In the genomic region with DNA sequence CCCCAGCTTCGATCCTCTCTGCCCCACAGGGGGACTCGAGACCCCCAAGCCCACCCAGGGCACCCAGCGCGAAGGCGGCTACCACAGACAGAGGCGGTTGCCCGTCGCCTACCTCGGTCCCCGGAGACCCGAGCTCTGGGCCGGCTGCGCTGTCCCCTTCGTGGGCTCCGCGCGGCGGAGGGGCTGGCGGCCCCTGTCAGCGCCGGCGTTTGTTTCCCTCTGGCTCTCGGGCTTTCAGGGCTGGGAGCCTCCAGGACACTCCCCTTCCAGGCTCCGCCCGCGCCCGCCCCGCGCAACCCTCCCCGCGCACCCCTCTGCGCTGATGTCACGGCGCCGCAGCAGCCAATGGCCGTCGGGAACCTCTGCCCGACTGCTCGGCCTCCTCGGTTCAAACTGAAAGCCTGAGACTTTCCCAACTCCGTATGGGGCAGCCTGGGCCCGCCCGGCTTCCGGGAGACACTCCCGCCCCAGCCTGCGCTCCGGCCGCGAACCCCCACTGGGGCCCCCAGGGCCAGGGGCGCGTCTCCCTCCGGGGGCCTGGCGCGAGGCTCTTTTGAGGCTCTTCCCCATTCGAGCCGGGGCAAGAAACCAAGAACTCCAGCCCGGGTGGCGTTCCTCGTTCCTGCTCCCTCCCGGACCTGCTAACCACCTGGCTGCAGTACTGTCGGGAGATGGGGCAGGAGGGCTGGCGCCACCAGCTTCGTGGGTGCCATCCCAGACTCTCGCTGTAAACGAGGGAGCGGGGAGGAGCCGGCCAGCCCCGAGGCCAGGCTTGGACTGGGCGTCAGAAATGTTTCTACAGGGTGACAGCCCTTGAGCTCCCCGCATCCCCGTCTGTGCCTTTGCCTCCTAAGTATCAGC, we compare ENCODE assay signal across 8 cellular contexts. TPM values are rescaled to one million over a fixed set of nuclear protein-coding genes. Genes with fewer than 3 reads are reported as not detected.
DNase-seq lines count a peak whose midpoint lies in the region; ATAC-seq and TF ChIP-seq lines count a peak whose summit lies in the region.

A gene with protein sequence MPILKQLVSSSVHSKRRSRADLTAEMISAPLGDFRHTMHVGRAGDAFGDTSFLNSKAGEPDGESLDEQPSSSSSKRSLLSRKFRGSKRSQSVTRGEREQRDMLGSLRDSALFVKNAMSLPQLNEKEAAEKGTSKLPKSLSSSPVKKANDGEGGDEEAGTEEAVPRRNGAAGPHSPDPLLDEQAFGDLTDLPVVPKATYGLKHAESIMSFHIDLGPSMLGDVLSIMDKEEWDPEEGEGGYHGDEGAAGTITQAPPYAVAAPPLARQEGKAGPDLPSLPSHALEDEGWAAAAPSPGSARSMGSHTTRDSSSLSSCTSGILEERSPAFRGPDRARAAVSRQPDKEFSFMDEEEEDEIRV (minus strand): TSS at position 221 of the 861 bp plus-strand sequence. CDS start 25,501 bp downstream, outside the sequence.

- H3K27ac ChIP-seq in rectal smooth muscle tissue (ENCODE audit: low read depth, low read length) = peak within 1 kb of the TSS; percentile 100
- H3K27ac ChIP-seq in uterus = peak within 1 kb of the TSS; percentile 97 to 99

- DNase-seq in NCI-H146 treated with DMSO at 0.1 percent for 48 hours (lab: John Stamatoyannopoulos, UW; ENCODE audit: unreplicated experiment) = peak; percentile 63
- DNase-seq in T1000 (lab: John Stamatoyannopoulos, UW) = peak; percentile 94
- DNase-seq in astrocyte of the hippocampus (ENCODE audit: low read depth, low spot score) = peak; percentile 98
- DNase-seq in hepatic stellate cell (ENCODE audit: low spot score) = peak; percentile 94
- peak; percentile 96 to 98 for DNase-seq in uterus

- H3K4me3 ChIP-seq in rectal smooth muscle tissue (ENCODE audit: low read length) = peak within 1 kb of the TSS; percentile 99
- H3K4me3 ChIP-seq in uterus = peak within 1 kb of the TSS; percentile 68 to 98

- intact Hi-C loops in uterus (cut with DNase I; ENCODE audit: low total_unique reads) = loop anchor here (10.0 kb wide), 1 partner anchor 57 kb away; no protein-coding TSS in a partner anchor

- peak in 1 of 4 experiments; percentile 8 for TF ChIP-seq CTCF in uterus (IDR thresholded peaks at IDR 0.05)

- ATAC-seq in HG02798 (IDR thresholded peaks at IDR 0.05; ENCODE audit: poor library complexity, unreplicated experiment) = peak; percentile 92

- H3K9me3 ChIP-seq in uterus = no peaks in the 10 kb centered on the region

- peak within 1 kb of the TSS; percentile 99 for H3K9ac ChIP-seq in rectal smooth muscle tissue (ENCODE audit: low read length)

- H3K36me3 ChIP-seq in rectal smooth muscle tissue (ENCODE audit: control insufficient read depth, insufficient read depth, low read length) (no peaks in the 10 kb centered on the region), uterus (no peaks in the 10 kb centered on the region)

- H3K4me1 ChIP-seq in rectal smooth muscle tissue (ENCODE audit: control insufficient read depth, insufficient read depth, low read length) = peaks cover 21% of the 10 kb centered on the region
- no peaks in the 10 kb centered on the region for H3K4me1 ChIP-seq in uterus

- TF ChIP-seq POLR2A in GM15510 (IDR thresholded peaks at IDR 0.05; ENCODE audit: borderline replicate concordance, extremely low read depth, insufficient read length) (peak; percentile 53), uterus (IDR thresholded peaks at IDR 0.05) (peak; percentile 98 to 100)

- H3K27me3 ChIP-seq in rectal smooth muscle tissue (ENCODE audit: control insufficient read depth, insufficient read depth, low read length) = no peaks in the 10 kb centered on the region
- no peaks in the 10 kb centered on the region for H3K27me3 ChIP-seq in uterus

RNA-seq across cellular contexts. Expression of the gene that starts here (rescaled TPM):
- total RNA-seq in uterus = 100 to 1,000 TPM in 1 of 4 donors, 10 to 100 TPM in 3; 26.6 to 131 (median 70.7) TPM

Comparison
In these comparisons a context has a peak if more than half of its experiments do, and no peak if none do; other contexts are left out.
1. Peak in every context shown above with its lines: DNase-seq, ATAC-seq, H3K4me3 ChIP-seq and H3K27ac ChIP-seq.